In genomic region chr1:224331824-224332223, GRCh38 we compare ENCODE assay signal across 20 cellular contexts. TPM values are rescaled to one million over a fixed set of nuclear protein-coding genes. Genes with fewer than 3 reads are reported as not detected.
A peak's percentile ranks its signal among the peaks of the same experiment; 100 is the strongest.
DNase-seq lines count a peak whose midpoint lies in the region; ATAC-seq and TF ChIP-seq lines count a peak whose summit lies in the region.
"Had no signal": no experiment of that assay in that cellular context is flagged by ENCODE, and none has a peak within 500 bp of the region (broad histone marks: within the 10 kb centered on the region; RNA-seq: fewer than 3 reads in every experiment).

No MANE protein-coding gene starts in this region.

- H3K4me1 ChIP-seq in mammary epithelial cell (ENCODE audit: insufficient read depth, low read length), result peaks cover 14% of the 10 kb centered on the region
- H3K4me1 ChIP-seq in PC-9 (replicated peaks; ENCODE audit: insufficient read depth), result peaks cover 16% of the 10 kb centered on the region
- H3K4me1 ChIP-seq in naive thymus-derived CD4-positive, alpha-beta T cell (ENCODE audit: control insufficient read depth in 2 of 2, insufficient read depth in 2 of 2, low read length in 2 of 2), result peaks cover 3 to 6% of the 10 kb centered on the region in 2 donors

- DNase-seq in MCF 10A (ENCODE audit: unreplicated experiment) (no peak), mammary epithelial cell (no peak), T-helper 17 cell (no peak), PC-9 (no peak)
- DNase-seq in central memory CD8-positive, alpha-beta T cell (ENCODE audit: low spot score in 2 of 2), result no peak
- no peak for DNase-seq in stimulated activated effector memory CD8-positive, alpha-beta T cell treated with anti-CD3 and anti-CD28 coated beads, Interleukin-12 subunit alpha, Interleukin-12 subunit beta, amount 100 ng/mL, for 72 hours (ENCODE audit: low spot score in 2 of 2)
- DNase-seq in activated naive CD4-positive, alpha-beta T cell treated with Interleukin-2 at 50 U/mL for 16 hours, result no peak
- DNase-seq in naive thymus-derived CD4-positive, alpha-beta T cell, result no peak
- DNase-seq: CD4-positive, CD25-positive, alpha-beta regulatory T cell; CD8-positive, alpha-beta memory T cell; COR-L47; DMS 273 treated with DMSO at 0.1 percent for 48 hours; DMS53; DND-41; EL had no signal

- POLR2A ChIA-PET in MCF 10A (lab: Yijun Ruan, JAX), result interaction anchor here (0.7 to 4.7 kb wide), 6 partner anchors 25 to 216 kb away, joined by 3 to 45 read pairs (median 3); partner anchors contain the start of genes CNIH4 and FBXO28
- POLR2A ChIA-PET in PC-9 (lab: Charles Lee; ENCODE audit: unreplicated experiment), result no interaction called here
- POLR2A ChIA-PET in naive thymus-derived CD4-positive, alpha-beta T cell (lab: Charles Lee), result interaction anchor here (0.8 kb wide), 1 partner anchor 163 kb away, joined by 3 read pairs; no protein-coding TSS in a partner anchor

- H3K4me3 Mint-ChIP-seq in MCF 10A (ENCODE audit: unreplicated experiment), result peak overlapping the region; percentile 86
- H3K4me3 Mint-ChIP-seq in T-helper 17 cell, result no peak overlapping the region
- no peak overlapping the region for H3K4me3 Mint-ChIP-seq in central memory CD8-positive, alpha-beta T cell
- peak overlapping the region; percentile 90 for H3K4me3 Mint-ChIP-seq in stimulated activated effector memory CD8-positive, alpha-beta T cell treated with anti-CD3 and anti-CD28 coated beads, Interleukin-12 subunit alpha, Interleukin-12 subunit beta, amount 100 ng/mL, for 72 hours
- H3K4me3 Mint-ChIP-seq in naive thymus-derived CD4-positive, alpha-beta T cell, result no peak overlapping the region

- no peaks in the 10 kb centered on the region for H3K9me2 ChIP-seq in PC-9 (ENCODE audit: insufficient read depth)

- BruUV-seq in MCF 10A (replicated peaks; lab: Mats Ljungman, UMichigan), result no TSS peak
- no TSS peak for BruUV-seq in mammary epithelial cell (replicated peaks; lab: Mats Ljungman, UMichigan)
- BruUV-seq in PC-9 (replicated peaks; lab: Mats Ljungman, UMichigan), result no TSS peak

- 90% methylated on average over 2 of the region's 2 CpGs for WGBS in mammary epithelial cell (ENCODE audit: low coverage, missing lambda C conversion rate)

- no peak for ATAC-seq in T-helper 17 cell
- ATAC-seq in central memory CD8-positive, alpha-beta T cell (replicated peaks; ENCODE audit: extremely low read depth, poor library complexity, severe bottlenecking), result no peak
- no peak for ATAC-seq in stimulated activated effector memory CD8-positive, alpha-beta T cell treated with anti-CD3 and anti-CD28 coated beads, Interleukin-12 subunit alpha, Interleukin-12 subunit beta, amount 100 ng/mL, for 72 hours
- no peak for ATAC-seq in naive thymus-derived CD4-positive, alpha-beta T cell
- ATAC-seq: GM12878, GM23338, HCT116 had no signal

- in situ Hi-C loops in mammary epithelial cell (cut with MboI; ENCODE audit: low sequenced_read_pairs in 2 of 2), result loop anchor here in 1 of 2 donors (25.0 kb wide), 1 partner anchor 520 kb away; no protein-coding TSS in a partner anchor

- no peaks in the 10 kb centered on the region for H3K9me3 Mint-ChIP-seq in MCF 10A (ENCODE audit: unreplicated experiment)
- no peaks in the 10 kb centered on the region for H3K9me3 Mint-ChIP-seq in central memory CD8-positive, alpha-beta T cell
- H3K9me3 Mint-ChIP-seq in stimulated activated effector memory CD8-positive, alpha-beta T cell treated with anti-CD3 and anti-CD28 coated beads, Interleukin-12 subunit alpha, Interleukin-12 subunit beta, amount 100 ng/mL, for 72 hours, result no peaks in the 10 kb centered on the region
- H3K9me3 Mint-ChIP-seq in naive thymus-derived CD4-positive, alpha-beta T cell, result no peaks in the 10 kb centered on the region
- H3K9me3 Mint-ChIP-seq: CD4-positive, CD25-positive, alpha-beta regulatory T cell; CD8-positive, alpha-beta memory T cell; GM23338 had no signal

- peaks cover 2% of the 10 kb centered on the region for H3K36me3 Mint-ChIP-seq in MCF 10A (ENCODE audit: insufficient read depth, unreplicated experiment)
- no peaks in the 10 kb centered on the region for H3K36me3 Mint-ChIP-seq in T-helper 17 cell (ENCODE audit: low read depth)
- H3K36me3 Mint-ChIP-seq in central memory CD8-positive, alpha-beta T cell (ENCODE audit: insufficient read depth), result peaks cover 12% of the 10 kb centered on the region
- peaks cover 6% of the 10 kb centered on the region for H3K36me3 Mint-ChIP-seq in stimulated activated effector memory CD8-positive, alpha-beta T cell treated with anti-CD3 and anti-CD28 coated beads, Interleukin-12 subunit alpha, Interleukin-12 subunit beta, amount 100 ng/mL, for 72 hours
- peaks cover 0 to 7% (median 0%) of the 10 kb centered on the region in 5 donors for H3K36me3 Mint-ChIP-seq in naive thymus-derived CD4-positive, alpha-beta T cell
- H3K36me3 Mint-ChIP-seq: CD4-positive, CD25-positive, alpha-beta regulatory T cell had no signal

- no peaks in the 10 kb centered on the region for H3K27me3 Mint-ChIP-seq in MCF 10A (ENCODE audit: insufficient read depth, unreplicated experiment)
- no peaks in the 10 kb centered on the region for H3K27me3 Mint-ChIP-seq in T-helper 17 cell
- no peaks in the 10 kb centered on the region for H3K27me3 Mint-ChIP-seq in central memory CD8-positive, alpha-beta T cell
- H3K27me3 Mint-ChIP-seq in naive thymus-derived CD4-positive, alpha-beta T cell, result no peaks in the 10 kb centered on the region
- H3K27me3 Mint-ChIP-seq: B cell; CD8-positive, alpha-beta memory T cell had no signal

- H3K4me1 Mint-ChIP-seq in MCF 10A (ENCODE audit: insufficient read depth, unreplicated experiment) (peaks cover 33% of the 10 kb centered on the region), T-helper 17 cell (peaks cover 33% of the 10 kb centered on the region)
- H3K4me1 Mint-ChIP-seq in central memory CD8-positive, alpha-beta T cell, result peaks cover 45% of the 10 kb centered on the region
- H3K4me1 Mint-ChIP-seq in stimulated activated effector memory CD8-positive, alpha-beta T cell treated with anti-CD3 and anti-CD28 coated beads, Interleukin-12 subunit alpha, Interleukin-12 subunit beta, amount 100 ng/mL, for 72 hours, result peaks cover 36% of the 10 kb centered on the region
- H3K4me1 Mint-ChIP-seq in naive thymus-derived CD4-positive, alpha-beta T cell, result peaks cover 29 to 62% (median 47%) of the 10 kb centered on the region in 7 donors

- no peaks in the 10 kb centered on the region for H4K20me1 ChIP-seq in mammary epithelial cell (ENCODE audit: insufficient read depth, low read length)
- H4K20me1 ChIP-seq in PC-9 (ENCODE audit: insufficient read depth), result no peaks in the 10 kb centered on the region

- H3K27ac ChIP-seq in mammary epithelial cell (ENCODE audit: insufficient read depth, low read depth, low read length) (no peak overlapping the region), PC-9 (no peak overlapping the region)
- H3K27ac ChIP-seq in naive thymus-derived CD4-positive, alpha-beta T cell (ENCODE audit: low read depth, low read length), result no peak overlapping the region

- no peak overlapping the region for H2AFZ ChIP-seq in mammary epithelial cell (ENCODE audit: low read depth, low read length)
- no peak overlapping the region for H2AFZ ChIP-seq in PC-9
- H2AFZ ChIP-seq: GM23338 had no signal

- TF ChIP-seq CTCF in MCF 10A (IDR thresholded peaks at IDR 0.05; ENCODE audit: unreplicated experiment) (no peak), mammary epithelial cell (conservative IDR thresholded peaks at IDR 0.05 in 1 of 2, IDR thresholded peaks at IDR 0.05 in 1 of 2; ENCODE audit: extremely low read depth in 1 of 2, insufficient read depth in 1 of 2, low read depth in 1 of 2, low read length in 2 of 2) (no peak), PC-9 (conservative IDR thresholded peaks at IDR 0.05) (no peak)

- no peak overlapping the region for H3K9ac ChIP-seq in mammary epithelial cell (ENCODE audit: insufficient read depth, low read length)

- H3K27me3 ChIP-seq in mammary epithelial cell (ENCODE audit: insufficient read depth, low read length), result no peaks in the 10 kb centered on the region
- H3K27me3 ChIP-seq in PC-9 (ENCODE audit: insufficient read depth, low read depth), result no peaks in the 10 kb centered on the region
- no peaks in the 10 kb centered on the region for H3K27me3 ChIP-seq in naive thymus-derived CD4-positive, alpha-beta T cell (ENCODE audit: control insufficient read depth in 2 of 2, insufficient read depth in 2 of 2, low read length in 2 of 2)
- H3K27me3 ChIP-seq: BLaER1 treated with 17β-estradiol and CSF1 and Interleukin-3, amounts not matched to agents 10 nM and 100 nM had no signal

- intact Hi-C loops in MCF 10A (cut with micrococcal nuclease), result no loop called here
- intact Hi-C loops in mammary epithelial cell (cut with micrococcal nuclease), result loop anchor here (5.0 kb wide), 1 partner anchor 125 kb away; no protein-coding TSS in a partner anchor
- intact Hi-C loops in PC-9 (cut with micrococcal nuclease; ENCODE audit: unreplicated experiment), result loop anchor here (5.0 to 10.0 kb wide), 4 partner anchors 165 to 1197 kb away; no protein-coding TSS in a partner anchor
- intact Hi-C loops in naive thymus-derived CD4-positive, alpha-beta T cell (cut with micrococcal nuclease), result loop anchor here (2.0 to 5.0 kb wide), 8 partner anchors 85 to 1620 kb away; partner anchors contain the start of genes CAPN2 (in 2 of the 2), AIDA (in 1 of the 2) and BROX (in 1 of the 2)

- H3K9me3 ChIP-seq in mammary epithelial cell (replicated peaks; ENCODE audit: insufficient read depth, low read length) (no peaks in the 10 kb centered on the region), T-helper 17 cell (ENCODE audit: control insufficient read depth, low read length, poor library complexity, severe bottlenecking) (no peaks in the 10 kb centered on the region), PC-9 (ENCODE audit: insufficient read depth, low read depth) (no peaks in the 10 kb centered on the region)
- no peaks in the 10 kb centered on the region for H3K9me3 ChIP-seq in naive thymus-derived CD4-positive, alpha-beta T cell (ENCODE audit: control insufficient read depth in 2 of 3, low read length in 3 of 3)
- H3K9me3 ChIP-seq: BLaER1 treated with 17β-estradiol and CSF1 and Interleukin-3, amounts not matched to agents 10 nM and 100 nM had no signal

- dilution Hi-C loops in mammary epithelial cell (cut with HindIII; ENCODE audit: low sequenced_read_pairs), result no loop called here

- H3K27ac Mint-ChIP-seq in MCF 10A (ENCODE audit: low read depth, unreplicated experiment), result no peak overlapping the region
- H3K27ac Mint-ChIP-seq in T-helper 17 cell, result peak overlapping the region; percentile 99
- H3K27ac Mint-ChIP-seq in central memory CD8-positive, alpha-beta T cell (ENCODE audit: low read depth), result peak overlapping the region; percentile 99
- H3K27ac Mint-ChIP-seq in stimulated activated effector memory CD8-positive, alpha-beta T cell treated with anti-CD3 and anti-CD28 coated beads, Interleukin-12 subunit alpha, Interleukin-12 subunit beta, amount 100 ng/mL, for 72 hours, result no peak overlapping the region
- peak overlapping the region in 1 of 9 donors; percentile 100 for H3K27ac Mint-ChIP-seq in naive thymus-derived CD4-positive, alpha-beta T cell
- H3K27ac Mint-ChIP-seq: CD4-positive, CD25-positive, alpha-beta regulatory T cell; GM23338 had no signal

- H3K79me2 ChIP-seq in mammary epithelial cell (ENCODE audit: insufficient read depth, low read length) (peaks cover 31% of the 10 kb centered on the region), PC-9 (ENCODE audit: low read depth) (peaks cover 28% of the 10 kb centered on the region)

- H3F3A ChIP-seq in PC-9 (ENCODE audit: insufficient read depth, low read depth), result peaks cover 14% of the 10 kb centered on the region

- H3K4me3 ChIP-seq in mammary epithelial cell (replicated peaks in 1 of 3; ENCODE audit: insufficient read depth in 1 of 3, low read depth in 2 of 3, low read length in 3 of 3) (no peak overlapping the region), PC-9 (no peak overlapping the region)
- H3K4me3 ChIP-seq in naive thymus-derived CD4-positive, alpha-beta T cell (ENCODE audit: low read length), result no peak overlapping the region
- H3K4me3 ChIP-seq: GM12878, GM23338 had no signal

- H3K36me3 ChIP-seq in mammary epithelial cell (ENCODE audit: insufficient read depth, low read length) (peaks cover 4% of the 10 kb centered on the region), PC-9 (ENCODE audit: low read depth) (no peaks in the 10 kb centered on the region)
- H3K36me3 ChIP-seq in naive thymus-derived CD4-positive, alpha-beta T cell (ENCODE audit: control insufficient read depth in 2 of 3, insufficient read depth in 3 of 3, low read length in 3 of 3), result peaks cover 0 to 5% (median 0%) of the 10 kb centered on the region in 3 experiments

- H3K4me2 ChIP-seq in mammary epithelial cell (ENCODE audit: insufficient read depth, low read depth, low read length) (no peak overlapping the region), PC-9 (no peak overlapping the region)
- H3K4me2 ChIP-seq: GM23338 had no signal

- CTCF ChIA-PET in MCF 10A (lab: Yijun Ruan, JAX) (interaction anchor here (0.6 to 5.6 kb wide), 14 partner anchors 20 to 633 kb away, joined by 3 to 80 read pairs (median 5); no protein-coding TSS in a partner anchor), mammary epithelial cell (lab: Charles Lee; ENCODE audit: low non-redundant PET) (no interaction called here), PC-9 (lab: Charles Lee) (no interaction called here)
- CTCF ChIA-PET in naive thymus-derived CD4-positive, alpha-beta T cell (lab: Charles Lee), result no interaction called here

RNA-seq across cellular contexts. Expression of gene NVL, which starts 1.9 kb away (rescaled TPM):
- total RNA-seq in MCF 10A (2022), result 69.8 and 81.5 TPM in 2 replicates
- total RNA-seq in mammary epithelial cell, result 10 to 100 TPM; 24.3 to 28.8 TPM
- 16.8 TPM for polyA plus RNA-seq in mammary epithelial cell
- 24.4 TPM for polyA minus RNA-seq in mammary epithelial cell
- total RNA-seq in T-helper 17 cell, result 10 to 100 TPM; 24.8 to 28.3 TPM
- total RNA-seq in PC-9 (2021), result 27.3 and 36.1 TPM in 2 replicates
- 10 to 100 TPM; 23.9 to 48.6 (median 44.7) TPM for total RNA-seq in naive thymus-derived CD4-positive, alpha-beta T cell
- polyA plus RNA-seq in naive thymus-derived CD4-positive, alpha-beta T cell, result 10 to 100 TPM; 16.1 to 17.7 TPM

RNA-seq across cellular contexts. Expression of gene CNIH4, which starts 24.9 kb away (rescaled TPM):
- total RNA-seq in MCF 10A (2022), result 190 and 212 TPM in 2 replicates
- total RNA-seq in mammary epithelial cell, result 10 to 100 TPM; 82.2 to 82.3 TPM
- polyA plus RNA-seq in mammary epithelial cell, result 91.3 TPM
- 42.8 TPM for polyA minus RNA-seq in mammary epithelial cell
- 10 to 100 TPM; 19.1 to 24.1 TPM for total RNA-seq in T-helper 17 cell
- total RNA-seq in PC-9 (2021), result 86.2 and 93.8 TPM in 2 replicates
- 10 to 100 TPM; 28.1 to 42.0 (median 39.8) TPM for total RNA-seq in naive thymus-derived CD4-positive, alpha-beta T cell
- polyA plus RNA-seq in naive thymus-derived CD4-positive, alpha-beta T cell, result 10 to 100 TPM; 29.6 to 44.8 TPM

Comparison
In these comparisons a context has a peak if more than half of its experiments do, and no peak if none do; other contexts are left out.
1. H3K27ac Mint-ChIP-seq: peak in T-helper 17 cell (single experiment) and central memory CD8-positive, alpha-beta T cell (single experiment); none in MCF 10A (single experiment) and stimulated activated effector memory CD8-positive, alpha-beta T cell treated with anti-CD3 and anti-CD28 coated beads, Interleukin-12 subunit alpha, Interleukin-12 subunit beta, amount 100 ng/mL, for 72 hours (single experiment).
2. H3K4me3 Mint-ChIP-seq: peak in MCF 10A (single experiment) and stimulated activated effector memory CD8-positive, alpha-beta T cell treated with anti-CD3 and anti-CD28 coated beads, Interleukin-12 subunit alpha, Interleukin-12 subunit beta, amount 100 ng/mL, for 72 hours (single experiment); none in T-helper 17 cell (single experiment), central memory CD8-positive, alpha-beta T cell (single experiment) and naive thymus-derived CD4-positive, alpha-beta T cell (0 of 10).